In the genomic region with DNA sequence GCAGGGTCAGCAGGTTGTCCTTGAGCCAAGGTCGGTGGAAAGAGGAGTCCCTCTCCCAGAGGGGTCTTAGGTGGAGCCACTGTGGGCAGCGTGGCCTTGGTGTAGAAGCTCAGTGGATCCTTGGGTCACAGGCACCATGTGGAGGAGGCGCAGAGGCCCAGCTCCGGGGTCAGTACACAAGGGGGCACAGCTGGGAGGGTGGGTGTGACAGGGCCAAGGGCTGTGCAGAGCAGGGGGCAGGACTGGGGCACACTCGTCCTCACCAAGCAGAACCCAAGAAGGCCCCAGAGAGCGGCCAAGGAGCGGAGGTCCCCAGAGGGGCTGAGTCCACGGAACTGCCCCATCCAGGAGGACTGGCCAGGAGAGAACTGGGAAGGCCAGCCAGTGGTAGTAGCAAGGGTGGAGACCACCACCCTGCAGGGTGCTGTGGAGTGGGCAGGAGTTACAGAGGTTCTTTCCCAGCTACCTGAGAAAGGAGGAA, we compare ENCODE assay signal across 14 cellular contexts. TPM values are rescaled to one million over a fixed set of nuclear protein-coding genes. Genes with fewer than 3 reads are reported as not detected.
DNase-seq lines count a peak whose midpoint lies in the region; ATAC-seq and TF ChIP-seq lines count a peak whose summit lies in the region.
"Had no signal": no experiment of that assay in that cellular context is flagged by ENCODE, and none has a peak within 500 bp of the region (broad histone marks: within the 10 kb centered on the region; RNA-seq: fewer than 3 reads in every experiment).

No MANE protein-coding gene starts in this region.

- peak; percentile 13 for DNase-seq in activated T-cell treated with anti-CD3 and anti-CD28 coated beads, Interleukin-2, amount 50 U/mL, for 48 hours
- DNase-seq in activated T-cell treated with anti-CD3 and anti-CD28 coated beads, Interleukin-2, amount 50 U/mL, for 4 hours: no peak
- peak; percentile 9 for DNase-seq in activated CD8-positive, alpha-beta memory T cell treated with anti-CD3 and anti-CD28 coated beads, Interleukin-2, amount 50 U/mL, for 4 hours
- peak in 1 of 2 donors; percentile 19 for DNase-seq in memory B cell (ENCODE audit: low spot score in 2 of 2)
- peak; percentile 12 to 35 for DNase-seq in tibial artery
- no peak for DNase-seq in GM10248 (ENCODE audit: extremely low spot score)
- no peak for DNase-seq in NCI-H1092 treated with DMSO at 0.1 percent for 48 hours (lab: John Stamatoyannopoulos, UW)
- DNase-seq in stimulated activated CD4-positive, alpha-beta T cell treated with anti-CD3 and anti-CD28 coated beads, Interleukin-15, amount 100 ng/mL, for 24 hours: no peak
- DNase-seq: COR-L47; effector memory CD8-positive, alpha-beta T cell; foreskin keratinocyte; NCI-H2171 treated with DMSO at 0.1 percent for 48 hours had no signal

- POLR2A ChIA-PET in GM10248 (lab: Yijun Ruan, JAX): interaction anchor here (1.0 kb wide), 1 partner anchor 29 kb away, joined by 3 read pairs; no protein-coding TSS in a partner anchor

- peaks cover 0 to 4% (median 0%) of the 10 kb centered on the region in 3 donors for H3K36me3 ChIP-seq in tibial artery

- TF ChIP-seq CTCF in tibial artery (IDR thresholded peaks at IDR 0.05) (no peak), GM10248 (IDR thresholded peaks at IDR 0.05; ENCODE audit: control extremely low read depth, extremely low read depth, low read depth, missing control alignments) (no peak)

- H3K9me3 ChIP-seq in tibial artery: no peaks in the 10 kb centered on the region

- H3K36me3 Mint-ChIP-seq in activated T-cell treated with anti-CD3 and anti-CD28 coated beads, Interleukin-2, amount 50 U/mL, for 4 hours (ENCODE audit: insufficient read depth): no peaks in the 10 kb centered on the region
- H3K36me3 Mint-ChIP-seq in memory B cell: no peaks in the 10 kb centered on the region

- CTCF ChIA-PET in GM10248 (lab: Yijun Ruan, JAX): interaction anchor here (0.9 to 3.0 kb wide), 4 partner anchors 9 to 69 kb away, joined by 3 to 15 read pairs (median 3); no protein-coding TSS in a partner anchor

- H3K9me3 Mint-ChIP-seq in activated T-cell treated with anti-CD3 and anti-CD28 coated beads, Interleukin-2, amount 50 U/mL, for 4 hours: no peaks in the 10 kb centered on the region
- H3K9me3 Mint-ChIP-seq in memory B cell: no peaks in the 10 kb centered on the region
- H3K9me3 Mint-ChIP-seq: effector memory CD8-positive, alpha-beta T cell had no signal

- H3K27ac Mint-ChIP-seq in memory B cell: peak overlapping the region; percentile 83

- peaks cover 3% of the 10 kb centered on the region for H3K27me3 Mint-ChIP-seq in activated T-cell treated with anti-CD3 and anti-CD28 coated beads, Interleukin-2, amount 50 U/mL, for 4 hours (ENCODE audit: low read depth)
- no peaks in the 10 kb centered on the region for H3K27me3 Mint-ChIP-seq in memory B cell
- H3K27me3 Mint-ChIP-seq: effector memory CD8-positive, alpha-beta T cell had no signal

- no peak for ATAC-seq in activated T-cell treated with anti-CD3 and anti-CD28 coated beads, Interleukin-2, amount 50 U/mL, for 4 hours
- ATAC-seq in memory B cell (ENCODE audit: low read depth): no peak
- ATAC-seq: effector memory CD8-positive, alpha-beta T cell; foreskin keratinocyte; SK-N-SH treated with all-trans-retinoic acid at 6 μM for 48 hours had no signal

- H3K4me3 ChIP-seq in tibial artery: no peak overlapping the region

- peaks cover 28% of the 10 kb centered on the region for H3K4me1 Mint-ChIP-seq in activated T-cell treated with anti-CD3 and anti-CD28 coated beads, Interleukin-2, amount 50 U/mL, for 4 hours (ENCODE audit: low read depth)
- peaks cover 32% of the 10 kb centered on the region for H3K4me1 Mint-ChIP-seq in memory B cell

- peaks cover 0 to 26% (median 21%) of the 10 kb centered on the region in 4 donors for H3K4me1 ChIP-seq in tibial artery

- H3K4me3 Mint-ChIP-seq in activated T-cell treated with anti-CD3 and anti-CD28 coated beads, Interleukin-2, amount 50 U/mL, for 4 hours: no peak overlapping the region
- H3K4me3 Mint-ChIP-seq in memory B cell: peak overlapping the region; percentile 6

- H3K27me3 ChIP-seq in tibial artery: no peaks in the 10 kb centered on the region
- H3K27me3 ChIP-seq: foreskin keratinocyte had no signal

- H3K27ac ChIP-seq in tibial artery: no peak overlapping the region
- H3K27ac ChIP-seq: foreskin keratinocyte, VCaP had no signal

- intact Hi-C loops in tibial artery (cut with DNase I; ENCODE audit: low total_unique reads): loop anchor here (10.0 kb wide), 1 partner anchor 109 kb away; no protein-coding TSS in a partner anchor

RNA-seq across cellular contexts. Expression of gene LPCAT1, which starts 2.4 kb away (rescaled TPM):
- 10 to 100 TPM; 60.6 to 76.8 (median 65.7) TPM for total RNA-seq in activated T-cell treated with anti-CD3 and anti-CD28 coated beads, Interleukin-2, amount 50 U/mL, for 4 hours

Comparison
In these comparisons a context has a peak if more than half of its experiments do, and no peak if none do; other contexts are left out.
1. DNase-seq: peak in activated T-cell treated with anti-CD3 and anti-CD28 coated beads, Interleukin-2, amount 50 U/mL, for 48 hours (2 of 2), activated CD8-positive, alpha-beta memory T cell treated with anti-CD3 and anti-CD28 coated beads, Interleukin-2, amount 50 U/mL, for 4 hours (single experiment) and tibial artery (2 of 2); none in activated T-cell treated with anti-CD3 and anti-CD28 coated beads, Interleukin-2, amount 50 U/mL, for 4 hours (single experiment), GM10248 (single experiment), NCI-H1092 treated with DMSO at 0.1 percent for 48 hours (single experiment) and stimulated activated CD4-positive, alpha-beta T cell treated with anti-CD3 and anti-CD28 coated beads, Interleukin-15, amount 100 ng/mL, for 24 hours (single experiment).